1 cellular context compared by ENCODE assay signal in genomic region chr3:12135029-12135634, GRCh38.
TF ChIP-seq lines count a peak whose summit lies in the region.

No MANE protein-coding gene starts in this region.

TF ChIP-seq in K562, 482 proteins besides CTCF, POLR2A, EP300 and RAD21 (continued from another document and continues in another):
- TF ChIP-seq HMGXB4 (CRISPR knock-in tag; IDR thresholded peaks at IDR 0.05) (no peak), ZNF197 (CRISPR knock-in tag; IDR thresholded peaks at IDR 0.05; ENCODE audit: low read depth) (no peak), DLX4 (CRISPR knock-in tag; IDR thresholded peaks at IDR 0.05) (no peak), RBM17 (IDR thresholded peaks at IDR 0.05; ENCODE audit: borderline replicate concordance, low read depth, low read length) (no peak), GABPB2 (CRISPR knock-in tag; conservative IDR thresholded peaks at IDR 0.05) (no peak), ZNF140 (CRISPR knock-in tag; IDR thresholded peaks at IDR 0.05) (no peak), STAG1 (CRISPR knock-in tag; IDR thresholded peaks at IDR 0.05; ENCODE audit: borderline replicate concordance) (peak; percentile 85; the same call in 1 of the 2 replicates), FOXO4 (CRISPR knock-in tag; IDR thresholded peaks at IDR 0.05) (no peak), ZNF75A (CRISPR knock-in tag; IDR thresholded peaks at IDR 0.05) (no peak), SMARCA5 (IDR thresholded peaks at IDR 0.05) (no peak), CCAR2 (IDR thresholded peaks at IDR 0.05; ENCODE audit: low read depth, low read length) (no peak), TCFL5 (CRISPR knock-in tag; conservative IDR thresholded peaks at IDR 0.05) (no peak), TAF15 (IDR thresholded peaks at IDR 0.05; ENCODE audit: low read depth, low read length) (no peak), REST (CRISPR knock-in tag; IDR thresholded peaks at IDR 0.05; ENCODE audit: low read depth) (0 out of 2 replicates have a peak, but pooled peaks have one; percentile 19), ZNF143 (CRISPR knock-in tag; IDR thresholded peaks at IDR 0.05) (no peak), HBP1 (CRISPR knock-in tag; IDR thresholded peaks at IDR 0.05) (no peak), SMC3 (conservative IDR thresholded peaks at IDR 0.05; ENCODE audit: insufficient read depth, low read depth, low read length) (peak; percentile 87), JUND (IDR thresholded peaks at IDR 0.05; ENCODE audit: borderline replicate concordance, low read depth, low read length) (no peak), JUND (tag; IDR thresholded peaks at IDR 0.05; ENCODE audit: borderline replicate concordance, low read depth, low read length) (no peak), TFAP4 (CRISPR knock-in tag; IDR thresholded peaks at IDR 0.05; ENCODE audit: borderline replicate concordance) (peak; percentile 59), NCOR1 (IDR thresholded peaks at IDR 0.05) (no peak), GATAD2A (IDR thresholded peaks at IDR 0.05) (no peak), SIN3B (IDR thresholded peaks at IDR 0.05; ENCODE audit: low read depth) (no peak), ZNF512 (tag; IDR thresholded peaks at IDR 0.05) (no peak), ZNF184 (CRISPR knock-in tag; IDR thresholded peaks at IDR 0.05) (no peak), GABPB1 (CRISPR knock-in tag; IDR thresholded peaks at IDR 0.05) (0 out of 2 replicates have a peak, but pooled peaks have one; percentile 29), RHOXF2B (CRISPR knock-in tag; conservative IDR thresholded peaks at IDR 0.05) (no peak)
- TF ChIP-seq, protein P1, sequence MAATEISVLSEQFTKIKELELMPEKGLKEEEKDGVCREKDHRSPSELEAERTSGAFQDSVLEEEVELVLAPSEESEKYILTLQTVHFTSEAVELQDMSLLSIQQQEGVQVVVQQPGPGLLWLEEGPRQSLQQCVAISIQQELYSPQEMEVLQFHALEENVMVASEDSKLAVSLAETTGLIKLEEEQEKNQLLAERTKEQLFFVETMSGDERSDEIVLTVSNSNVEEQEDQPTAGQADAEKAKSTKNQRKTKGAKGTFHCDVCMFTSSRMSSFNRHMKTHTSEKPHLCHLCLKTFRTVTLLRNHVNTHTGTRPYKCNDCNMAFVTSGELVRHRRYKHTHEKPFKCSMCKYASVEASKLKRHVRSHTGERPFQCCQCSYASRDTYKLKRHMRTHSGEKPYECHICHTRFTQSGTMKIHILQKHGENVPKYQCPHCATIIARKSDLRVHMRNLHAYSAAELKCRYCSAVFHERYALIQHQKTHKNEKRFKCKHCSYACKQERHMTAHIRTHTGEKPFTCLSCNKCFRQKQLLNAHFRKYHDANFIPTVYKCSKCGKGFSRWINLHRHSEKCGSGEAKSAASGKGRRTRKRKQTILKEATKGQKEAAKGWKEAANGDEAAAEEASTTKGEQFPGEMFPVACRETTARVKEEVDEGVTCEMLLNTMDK (IDR thresholded peaks at IDR 0.05; ENCODE audit: borderline replicate concordance, insufficient read depth, low read depth, low read length, poor library complexity, severe bottlenecking), result no peak
- TF ChIP-seq, protein P2, sequence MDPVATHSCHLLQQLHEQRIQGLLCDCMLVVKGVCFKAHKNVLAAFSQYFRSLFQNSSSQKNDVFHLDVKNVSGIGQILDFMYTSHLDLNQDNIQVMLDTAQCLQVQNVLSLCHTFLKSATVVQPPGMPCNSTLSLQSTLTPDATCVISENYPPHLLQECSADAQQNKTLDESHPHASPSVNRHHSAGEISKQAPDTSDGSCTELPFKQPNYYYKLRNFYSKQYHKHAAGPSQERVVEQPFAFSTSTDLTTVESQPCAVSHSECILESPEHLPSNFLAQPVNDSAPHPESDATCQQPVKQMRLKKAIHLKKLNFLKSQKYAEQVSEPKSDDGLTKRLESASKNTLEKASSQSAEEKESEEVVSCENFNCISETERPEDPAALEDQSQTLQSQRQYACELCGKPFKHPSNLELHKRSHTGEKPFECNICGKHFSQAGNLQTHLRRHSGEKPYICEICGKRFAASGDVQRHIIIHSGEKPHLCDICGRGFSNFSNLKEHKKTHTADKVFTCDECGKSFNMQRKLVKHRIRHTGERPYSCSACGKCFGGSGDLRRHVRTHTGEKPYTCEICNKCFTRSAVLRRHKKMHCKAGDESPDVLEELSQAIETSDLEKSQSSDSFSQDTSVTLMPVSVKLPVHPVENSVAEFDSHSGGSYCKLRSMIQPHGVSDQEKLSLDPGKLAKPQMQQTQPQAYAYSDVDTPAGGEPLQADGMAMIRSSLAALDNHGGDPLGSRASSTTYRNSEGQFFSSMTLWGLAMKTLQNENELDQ (CRISPR knock-in tag; IDR thresholded peaks at IDR 0.05; ENCODE audit: borderline replicate concordance), result no peak
- TF ChIP-seq, protein P3, sequence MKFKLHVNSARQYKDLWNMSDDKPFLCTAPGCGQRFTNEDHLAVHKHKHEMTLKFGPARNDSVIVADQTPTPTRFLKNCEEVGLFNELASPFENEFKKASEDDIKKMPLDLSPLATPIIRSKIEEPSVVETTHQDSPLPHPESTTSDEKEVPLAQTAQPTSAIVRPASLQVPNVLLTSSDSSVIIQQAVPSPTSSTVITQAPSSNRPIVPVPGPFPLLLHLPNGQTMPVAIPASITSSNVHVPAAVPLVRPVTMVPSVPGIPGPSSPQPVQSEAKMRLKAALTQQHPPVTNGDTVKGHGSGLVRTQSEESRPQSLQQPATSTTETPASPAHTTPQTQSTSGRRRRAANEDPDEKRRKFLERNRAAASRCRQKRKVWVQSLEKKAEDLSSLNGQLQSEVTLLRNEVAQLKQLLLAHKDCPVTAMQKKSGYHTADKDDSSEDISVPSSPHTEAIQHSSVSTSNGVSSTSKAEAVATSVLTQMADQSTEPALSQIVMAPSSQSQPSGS (CRISPR knock-in tag; IDR thresholded peaks at IDR 0.05), result no peak
- TF ChIP-seq, protein P4, sequence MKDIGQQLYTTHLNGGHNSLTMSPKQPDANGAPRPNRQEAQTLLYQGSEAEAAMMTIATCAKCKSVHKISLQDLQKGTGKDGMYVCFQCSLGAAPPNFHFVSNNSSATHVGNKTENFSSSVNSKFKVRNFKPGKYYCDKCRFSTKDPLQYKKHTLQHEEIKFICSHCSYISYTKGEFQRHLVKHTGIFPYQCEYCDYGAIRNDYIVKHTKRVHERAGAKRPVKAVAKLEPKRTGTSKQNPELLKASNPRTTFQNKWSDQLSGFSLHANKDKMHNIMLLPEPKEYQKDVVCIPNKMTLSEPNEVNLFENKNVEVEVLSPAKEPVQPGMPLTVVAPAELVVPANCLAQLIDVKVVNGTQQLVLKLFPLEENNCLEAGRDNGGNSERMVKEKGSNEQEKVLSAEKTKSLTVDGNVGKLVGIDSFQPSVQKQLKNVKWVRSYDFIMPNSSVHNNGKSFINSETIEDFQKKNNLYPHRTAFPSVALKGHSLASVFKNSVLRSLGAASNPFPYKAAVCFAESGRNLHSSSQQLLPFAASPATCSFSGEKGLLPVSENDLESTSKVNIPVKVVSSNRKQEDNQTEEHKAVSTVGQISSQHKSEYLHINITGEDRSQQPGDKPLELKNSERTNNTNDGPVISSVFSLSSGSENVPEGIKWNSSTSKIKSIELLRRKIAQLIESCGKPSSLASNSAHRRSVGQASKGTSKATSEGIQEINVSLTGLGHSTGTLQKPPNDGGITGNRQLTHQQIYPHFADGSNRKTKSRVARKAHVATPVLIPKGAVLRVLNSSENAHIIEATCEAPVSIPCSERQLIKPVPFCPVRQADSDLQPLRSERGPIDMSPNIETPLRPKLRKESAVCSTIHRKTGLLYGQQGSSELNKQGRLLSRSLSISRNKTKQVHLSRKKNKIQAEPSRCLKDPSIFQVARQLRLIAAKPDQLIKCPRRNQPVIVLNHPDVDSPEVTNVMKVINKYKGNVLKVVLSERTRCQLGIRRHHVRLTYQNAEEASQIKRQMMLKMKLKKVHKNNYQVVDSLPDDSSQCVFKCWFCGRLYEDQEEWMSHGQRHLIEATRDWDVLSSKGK (CRISPR knock-in tag; IDR thresholded peaks at IDR 0.05), result no peak
